9 cellular contexts compared by ENCODE assay signal in the genomic region with DNA sequence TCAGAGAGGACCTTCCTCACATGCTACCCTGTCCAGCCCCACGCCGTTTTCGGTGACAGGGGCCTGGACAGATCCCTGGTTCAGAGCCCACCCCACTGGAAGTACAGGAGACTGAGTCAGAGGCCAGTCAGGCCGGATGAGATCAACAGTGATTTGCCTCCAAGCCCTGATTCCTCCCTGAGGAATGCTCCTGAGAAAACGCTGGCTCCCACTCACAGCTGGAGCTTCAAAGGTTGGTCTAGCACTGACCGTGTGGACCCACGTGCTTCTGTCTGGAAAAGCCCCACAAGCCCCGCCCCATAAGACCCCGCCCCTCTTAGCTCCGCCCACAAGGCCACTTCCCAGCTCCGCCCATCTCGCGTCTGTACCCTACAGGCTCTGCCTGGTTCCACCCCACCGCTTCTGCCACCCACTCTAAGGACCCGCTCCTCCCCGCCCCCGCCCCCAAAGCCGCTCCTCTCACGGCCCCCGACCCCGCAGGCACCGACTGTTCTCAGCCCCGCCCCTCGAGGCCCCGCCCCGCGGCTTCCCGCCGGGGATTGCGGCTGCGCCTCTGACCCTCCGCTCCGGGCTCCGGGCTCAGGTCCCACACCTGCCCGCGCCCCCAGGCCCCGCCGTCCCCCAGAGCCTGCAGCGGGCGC.
DNase-seq lines count a peak whose midpoint lies in the region; ATAC-seq and TF ChIP-seq lines count a peak whose summit lies in the region.
"Had no signal": no experiment of that assay in that cellular context is flagged by ENCODE, and none has a peak within 500 bp of the region (broad histone marks: within the 10 kb centered on the region; RNA-seq: fewer than 3 reads in every experiment).

No MANE protein-coding gene starts in this region.

- intact Hi-C loops in esophagus squamous epithelium (cut with DNase I): no loop called here

- H3K27me3 ChIP-seq in esophagus squamous epithelium: peaks cover 0 to 96% (median 7%) of the 10 kb centered on the region in 4 donors

- H3K4me3 ChIP-seq in HFF-Myc (replicated peaks; ENCODE audit: low read depth, low read length): no peak overlapping the region
- H3K4me3 ChIP-seq in esophagus squamous epithelium: no peak overlapping the region
- H3K4me3 ChIP-seq: heart right ventricle had no signal

- H3K4me1 ChIP-seq in esophagus squamous epithelium: peaks cover 0 to 5% (median 0%) of the 10 kb centered on the region in 3 donors

- H3K36me3 ChIP-seq in esophagus squamous epithelium: no peaks in the 10 kb centered on the region
- H3K36me3 ChIP-seq: heart right ventricle had no signal

- no peak for ATAC-seq in HG02884 (IDR thresholded peaks at IDR 0.05; ENCODE audit: unreplicated experiment)
- ATAC-seq in GM19455 (IDR thresholded peaks at IDR 0.05; ENCODE audit: unreplicated experiment): no peak
- ATAC-seq: heart right ventricle had no signal

- H3K27ac ChIP-seq in esophagus squamous epithelium: no peak overlapping the region
- H3K27ac ChIP-seq: heart right ventricle had no signal

- no peak for TF ChIP-seq POLR2A in esophagus squamous epithelium (IDR thresholded peaks at IDR 0.05)

- DNase-seq in AG20443 (ENCODE audit: low spot score): peak; percentile 79
- peak; percentile 4 for DNase-seq in HFF-Myc (ENCODE audit: extremely low read depth, low read depth)
- peak; percentile 6 for DNase-seq in activated naive CD4-positive, alpha-beta T cell treated with Interleukin-2 at 50 U/mL for 16 hours
- DNase-seq in kidney tubule cell (ENCODE audit: low spot score): peak; percentile 70
- no peak for DNase-seq in LoVo (ENCODE audit: low spot score)
- no peak for DNase-seq in esophagus squamous epithelium (lab: John Stamatoyannopoulos, UW)

- peaks cover 0 to 6% (median 0%) of the 10 kb centered on the region in 3 donors for H3K9me3 ChIP-seq in esophagus squamous epithelium

- 11 to 38% methylated on average over 6 to 10 of the region's 40 CpGs for WGBS in esophagus squamous epithelium, 2 donors

- TF ChIP-seq CTCF in HFF-Myc (IDR thresholded peaks at IDR 0.05; ENCODE audit: low read depth, low read length, missing control alignments) (no peak), esophagus squamous epithelium (IDR thresholded peaks at IDR 0.05) (no peak)

Comparison
In these comparisons a context has a peak if more than half of its experiments do, and no peak if none do; other contexts are left out.
1. DNase-seq: peak in AG20443 (single experiment), HFF-Myc (single experiment), activated naive CD4-positive, alpha-beta T cell treated with Interleukin-2 at 50 U/mL for 16 hours (single experiment) and kidney tubule cell (single experiment); none in LoVo (single experiment) and esophagus squamous epithelium (single experiment).